ENCODE assay signal across 8 cellular contexts in the genomic region with DNA sequence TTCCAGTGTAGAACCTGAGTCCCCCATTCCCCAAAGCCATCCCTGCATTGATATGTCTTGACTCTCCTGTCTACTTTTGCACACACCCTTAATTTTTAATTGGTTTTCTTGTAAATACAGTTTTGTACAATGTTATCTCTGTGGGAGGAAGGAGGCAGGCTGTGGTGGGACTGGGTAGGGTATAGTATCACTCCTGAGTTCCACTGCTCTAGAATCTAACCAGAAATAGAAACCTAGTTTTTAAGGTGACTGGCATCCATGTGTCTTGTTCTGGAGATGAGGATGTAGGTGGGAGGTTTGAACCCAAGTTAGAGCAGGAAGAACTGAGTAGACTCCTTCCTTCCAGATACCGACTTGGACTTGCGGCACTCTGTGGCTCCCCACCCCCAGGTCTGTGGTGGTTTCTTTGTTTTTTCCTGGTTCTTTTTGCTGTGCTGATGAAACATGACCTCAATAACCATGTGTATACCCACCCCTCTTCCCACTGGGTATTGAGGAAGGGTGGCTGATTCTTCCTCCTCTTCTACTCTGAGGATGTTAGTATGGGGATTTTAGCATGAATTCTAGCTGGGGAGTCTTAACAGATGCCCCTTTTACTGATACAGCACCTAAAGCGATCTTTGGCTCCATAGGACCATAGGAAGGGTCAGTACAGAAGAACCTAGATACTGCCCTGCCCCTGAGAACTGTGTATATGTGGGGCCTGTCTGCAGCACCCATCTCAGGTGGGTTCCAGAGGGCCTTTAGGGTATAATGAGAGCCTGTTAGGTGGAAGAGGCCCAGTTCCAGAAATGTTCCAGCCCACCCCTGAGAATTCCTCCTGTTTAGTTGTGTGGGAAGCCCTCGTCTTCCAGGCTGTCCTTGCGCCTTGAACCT. TPM values are rescaled to one million over a fixed set of nuclear protein-coding genes. Genes with fewer than 3 reads are reported as not detected.
DNase-seq lines count a peak whose midpoint lies in the region; ATAC-seq and TF ChIP-seq lines count a peak whose summit lies in the region.

No MANE protein-coding gene starts in this region.

- ATAC-seq in activated T-cell treated with anti-CD3 and anti-CD28 coated beads, Interleukin-2, amount 50 U/mL, for 72 hours (replicated peaks in 1 of 2): peak; percentile 38 to 51
- no peak for ATAC-seq in lower lobe of right lung

- H3K4me1 ChIP-seq in lower lobe of right lung: peaks cover 57% of the 10 kb centered on the region
- H3K4me1 ChIP-seq in tibial artery: peaks cover 0 to 49% (median 40%) of the 10 kb centered on the region in 4 donors

- peak overlapping the region in 1 of 2 donors; percentile 6 for H3K4me3 Mint-ChIP-seq in activated T-cell treated with anti-CD3 and anti-CD28 coated beads, Interleukin-2, amount 50 U/mL, for 72 hours

- no peaks in the 10 kb centered on the region for H3K27me3 ChIP-seq in lower lobe of right lung (ENCODE audit: low read depth)
- no peaks in the 10 kb centered on the region for H3K27me3 ChIP-seq in tibial artery

- no peaks in the 10 kb centered on the region for H3K9me3 Mint-ChIP-seq in activated T-cell treated with anti-CD3 and anti-CD28 coated beads, Interleukin-2, amount 50 U/mL, for 72 hours

- no peaks in the 10 kb centered on the region for H3K27me3 Mint-ChIP-seq in activated T-cell treated with anti-CD3 and anti-CD28 coated beads, Interleukin-2, amount 50 U/mL, for 72 hours (ENCODE audit: low read depth)

- H3K27ac Mint-ChIP-seq in activated T-cell treated with anti-CD3 and anti-CD28 coated beads, Interleukin-2, amount 50 U/mL, for 72 hours: peak overlapping the region; percentile 91

- no peak for DNase-seq in activated T-cell treated with anti-CD3 and anti-CD28 coated beads, Interleukin-2, amount 50 U/mL, for 72 hours
- DNase-seq in activated T-cell treated with anti-CD3 and anti-CD28 coated beads for 4 hours: no peak
- peak; percentile 41 for DNase-seq in astrocyte of the spinal cord (ENCODE audit: low read depth, low spot score)
- no peak for DNase-seq in lower lobe of right lung
- DNase-seq in tibial artery: no peak
- no peak for DNase-seq in pons (ENCODE audit: low spot score)
- no peak for DNase-seq in islet precursor cell
- DNase-seq in germinal center (ENCODE audit: low spot score): no peak

- peaks cover 66% of the 10 kb centered on the region for H3K36me3 ChIP-seq in lower lobe of right lung
- peaks cover 53 to 58% (median 57%) of the 10 kb centered on the region in 3 donors for H3K36me3 ChIP-seq in tibial artery

- in situ Hi-C loops in astrocyte of the spinal cord (cut with HindIII; ENCODE audit: low sequenced_read_pairs): no loop called here

- TF ChIP-seq CTCF in astrocyte of the spinal cord (IDR thresholded peaks at IDR 0.05; ENCODE audit: low read depth, low read length) (no peak), lower lobe of right lung (IDR thresholded peaks at IDR 0.05) (no peak), tibial artery (IDR thresholded peaks at IDR 0.05) (no peak)

- H3K4me3 ChIP-seq in astrocyte of the spinal cord (ENCODE audit: low read depth, low read length) (no peak overlapping the region), lower lobe of right lung (no peak overlapping the region), tibial artery (no peak overlapping the region)

- intact Hi-C loops in lower lobe of right lung (cut with DNase I) (no loop called here), tibial artery (cut with DNase I; ENCODE audit: low total_unique reads) (no loop called here)

- peaks cover 38% of the 10 kb centered on the region for H3K4me1 Mint-ChIP-seq in activated T-cell treated with anti-CD3 and anti-CD28 coated beads, Interleukin-2, amount 50 U/mL, for 72 hours (ENCODE audit: low read depth)

- H3K9me3 ChIP-seq in lower lobe of right lung (no peaks in the 10 kb centered on the region), tibial artery (no peaks in the 10 kb centered on the region)

- peak overlapping the region; percentile 44 for H3K27ac ChIP-seq in lower lobe of right lung
- H3K27ac ChIP-seq in tibial artery: peak overlapping the region; percentile 64 to 78

- peaks cover 23 to 37% of the 10 kb centered on the region in 2 donors for H3K36me3 Mint-ChIP-seq in activated T-cell treated with anti-CD3 and anti-CD28 coated beads, Interleukin-2, amount 50 U/mL, for 72 hours (ENCODE audit: insufficient read depth in 2 of 2)

RNA-seq across cellular contexts. Expression of gene SF3B3, which starts 48.7 kb away (rescaled TPM):
- 100 to 1,000 TPM; 302 to 309 TPM for total RNA-seq in activated T-cell treated with anti-CD3 and anti-CD28 coated beads, Interleukin-2, amount 50 U/mL, for 72 hours
- 176 TPM for total RNA-seq in lower lobe of right lung

RNA-seq across cellular contexts. Expression of gene COG4, which starts 48.9 kb away (rescaled TPM):
- total RNA-seq in activated T-cell treated with anti-CD3 and anti-CD28 coated beads, Interleukin-2, amount 50 U/mL, for 72 hours: 10 to 100 TPM; 30.2 to 53.4 TPM
- 62.0 TPM for total RNA-seq in lower lobe of right lung

Comparison
In these comparisons a context has a peak if more than half of its experiments do, and no peak if none do; other contexts are left out.
1. ATAC-seq: peak in activated T-cell treated with anti-CD3 and anti-CD28 coated beads, Interleukin-2, amount 50 U/mL, for 72 hours (2 of 2); none in lower lobe of right lung (0 of 2).